ENCODE assay signal across 24 cellular contexts in genomic region chr3:115190747-115191146, GRCh38.
"Had no signal": no experiment of that assay in that cellular context is flagged by ENCODE, and none has a peak within 500 bp of the region (broad histone marks: within the 10 kb centered on the region; RNA-seq: fewer than 3 reads in every experiment).

No MANE protein-coding gene starts in this region.

- H3K27ac ChIP-seq: HL-60, KMS-11, RWPE1 had no signal

- H3K9ac ChIP-seq: KMS-11, SK-N-SH had no signal

- H3K27me3 Mint-ChIP-seq: IgD-negative memory B cell, T-cell had no signal

- H3K4me3 ChIP-seq: K562 had no signal

- DNase-seq: Kasumi-1, MM.1S, NCI-H1048, NCI-H1105, NCI-H1417, NCI-H1436 treated with DMSO at 0.1 percent for 48 hours, NCI-H1694, NCI-H187 treated with DMSO at 0.1 percent for 48 hours, NCI-H2029 treated with DMSO at 0.1 percent for 48 hours, NCI-H2227 treated with DMSO at 0.1 percent for 48 hours, NCI-H524, NCI-H526 treated with DMSO at 0.1 percent for 48 hours, NCI-H748 treated with DMSO at 0.1 percent for 48 hours, PC-3, SHP77, SK-N-SH, SW 1271, T-cell had no signal

- H3K36me3 Mint-ChIP-seq: IgD-negative memory B cell had no signal

- H3K4me3 Mint-ChIP-seq: IgD-negative memory B cell; T-cell; T-helper 1 cell treated with Interleukin-12 subunit alpha and Interleukin-12 subunit beta and Interleukin-4 antibody, amounts not matched to agents 30 μg/mL and 1 μg/mL, for 36 hours had no signal

- H3K27ac Mint-ChIP-seq: IgD-negative memory B cell; T-cell; T-helper 1 cell treated with Interleukin-12 subunit alpha and Interleukin-12 subunit beta and Interleukin-4 antibody, amounts not matched to agents 30 μg/mL and 1 μg/mL, for 36 hours had no signal
